Comparison of ENCODE assay signal across 22 cellular contexts in genomic region chr10:110978204-110978603, GRCh38. TPM values are rescaled to one million over a fixed set of nuclear protein-coding genes. Genes with fewer than 3 reads are reported as not detected.
DNase-seq lines count a peak whose midpoint lies in the region; TF ChIP-seq lines count a peak whose summit lies in the region.
"Had no signal": no experiment of that assay in that cellular context is flagged by ENCODE, and none has a peak within 500 bp of the region (broad histone marks: within the 10 kb centered on the region; RNA-seq: fewer than 3 reads in every experiment).

No MANE protein-coding gene starts in this region.

- peaks cover 3% of the 10 kb centered on the region for H3K9me3 Mint-ChIP-seq in activated naive CD4-positive, alpha-beta T cell treated with anti-CD3 and anti-CD28 coated beads, Interleukin-2, amount 10 ng/mL, durations not matched to agents 7 days and 5 days
- H3K9me3 Mint-ChIP-seq: T-cell had no signal

- peaks cover 93% of the 10 kb centered on the region for H3K79me2 ChIP-seq in GM23248 (ENCODE audit: insufficient read depth)

- H4K20me1 ChIP-seq in GM23248 (ENCODE audit: insufficient read depth) = peaks cover 14% of the 10 kb centered on the region; the same call in 1 of the 2 replicates

- H3K36me3 ChIP-seq in GM23248 (ENCODE audit: low read depth) (no peaks in the 10 kb centered on the region; the same call in 1 of the 2 replicates), mesenchymal stem cell (ENCODE audit: control insufficient read depth in 1 of 2, insufficient read depth in 2 of 2, low read depth in 1 of 2, low read length in 2 of 2) (peaks cover 0 to 30% of the 10 kb centered on the region in 2 experiments), uterus (no peaks in the 10 kb centered on the region)
- H3K36me3 ChIP-seq: esophagus squamous epithelium had no signal

- peaks cover 9% of the 10 kb centered on the region for H3K79me1 ChIP-seq in mesenchymal stem cell (replicated peaks; ENCODE audit: low read length, poor library complexity, severe bottlenecking)

- peaks cover 33% of the 10 kb centered on the region for H3K36me3 Mint-ChIP-seq in activated naive CD4-positive, alpha-beta T cell treated with anti-CD3 and anti-CD28 coated beads, Interleukin-2, amount 10 ng/mL, durations not matched to agents 7 days and 5 days

- H2BK120ac ChIP-seq in mesenchymal stem cell (ENCODE audit: low read depth, low read length) = no peak overlapping the region

- H3K18ac ChIP-seq in mesenchymal stem cell (ENCODE audit: low read depth in 1 of 2, low read length in 2 of 2) = no peak overlapping the region

- H3K27ac ChIP-seq in GM23248 = no peak overlapping the region
- H3K27ac ChIP-seq in mesenchymal stem cell (ENCODE audit: low read length, poor library complexity, severe bottlenecking) = peak overlapping the region; percentile 46
- no peak overlapping the region for H3K27ac ChIP-seq in uterus
- H3K27ac ChIP-seq: A549, BLaER1, esophagus squamous epithelium, skin epidermis had no signal

- H3K4me1 ChIP-seq in GM23248 (ENCODE audit: insufficient read depth) (0 out of 2 replicates have a peak, but pooled peaks cover 4% of the 10 kb centered on the region), mesenchymal stem cell (ENCODE audit: control insufficient read depth, insufficient read depth, low read depth, low read length) (no peaks in the 10 kb centered on the region), uterus (no peaks in the 10 kb centered on the region)
- H3K4me1 ChIP-seq: A549, BLaER1 had no signal

- no peak overlapping the region for H3K14ac ChIP-seq in mesenchymal stem cell (ENCODE audit: low read length in 2 of 2)

- H3K4me3 ChIP-seq in GM23248 (no peak overlapping the region), mesenchymal stem cell (ENCODE audit: insufficient read depth in 1 of 2, low read depth in 1 of 2, low read length in 2 of 2) (no peak overlapping the region), uterus (no peak overlapping the region)
- H3K4me3 ChIP-seq: A549, BLaER1, esophagus squamous epithelium, lung, skin epidermis had no signal

- no peak overlapping the region for H3K4me3 Mint-ChIP-seq in activated naive CD4-positive, alpha-beta T cell treated with anti-CD3 and anti-CD28 coated beads, Interleukin-2, amount 10 ng/mL, durations not matched to agents 7 days and 5 days
- H3K4me3 Mint-ChIP-seq: T-cell had no signal

- H3K27me3 Mint-ChIP-seq in activated naive CD4-positive, alpha-beta T cell treated with anti-CD3 and anti-CD28 coated beads, Interleukin-2, amount 10 ng/mL, durations not matched to agents 7 days and 5 days = no peaks in the 10 kb centered on the region
- H3K27me3 Mint-ChIP-seq: progenitor cell of endocrine pancreas, T-cell had no signal

- H3K9me3 ChIP-seq in GM23248 (ENCODE audit: low read depth) (no peaks in the 10 kb centered on the region), mesenchymal stem cell (ENCODE audit: control insufficient read depth, low read length) (no peaks in the 10 kb centered on the region), uterus (no peaks in the 10 kb centered on the region)
- H3K9me3 ChIP-seq: A549, esophagus squamous epithelium had no signal

- H4K8ac ChIP-seq in mesenchymal stem cell (ENCODE audit: low read length) = no peak overlapping the region

- H3K4me2 ChIP-seq in GM23248 (ENCODE audit: unreplicated experiment) (no peak overlapping the region), mesenchymal stem cell (ENCODE audit: low read length, poor library complexity, severe bottlenecking) (no peak overlapping the region)
- H3K4me2 ChIP-seq: A549, BLaER1 had no signal

- no peak overlapping the region for H3K4ac ChIP-seq in mesenchymal stem cell (ENCODE audit: low read depth in 1 of 2, low read length in 2 of 2)

- CTCF ChIA-PET in activated naive CD4-positive, alpha-beta T cell treated with anti-CD3 and anti-CD28 coated beads, Interleukin-2, amount 10 ng/mL, durations not matched to agents 7 days and 5 days (lab: Charles Lee) = no interaction called here

- no peak overlapping the region for H2BK15ac ChIP-seq in mesenchymal stem cell (ENCODE audit: low read depth, poor library complexity, severe bottlenecking)

- no peak for TF ChIP-seq POLR2A in uterus (IDR thresholded peaks at IDR 0.05)

- no peak overlapping the region for H3K23ac ChIP-seq in mesenchymal stem cell (ENCODE audit: low read length in 2 of 2)

- H2BK12ac ChIP-seq in mesenchymal stem cell (ENCODE audit: low read length in 2 of 2) = no peak overlapping the region

- H3K9ac ChIP-seq in GM23248 = no peak overlapping the region
- H3K9ac ChIP-seq in mesenchymal stem cell (ENCODE audit: low read length) = no peak overlapping the region
- H3K9ac ChIP-seq: BLaER1 had no signal

- no peak overlapping the region for H2AK5ac ChIP-seq in mesenchymal stem cell (ENCODE audit: low read length, severe bottlenecking)

- no peak overlapping the region for H3K27ac Mint-ChIP-seq in activated naive CD4-positive, alpha-beta T cell treated with anti-CD3 and anti-CD28 coated beads, Interleukin-2, amount 10 ng/mL, durations not matched to agents 7 days and 5 days
- H3K27ac Mint-ChIP-seq: progenitor cell of endocrine pancreas had no signal

- in situ Hi-C loops in GM23248 (cut with MboI) = no loop called here

- H2AFZ ChIP-seq in GM23248 (no peak overlapping the region), mesenchymal stem cell (ENCODE audit: low read depth, low read length) (no peak overlapping the region)

- H3K27me3 ChIP-seq in GM23248 (replicated peaks; ENCODE audit: insufficient read depth) (no peaks in the 10 kb centered on the region), mesenchymal stem cell (ENCODE audit: control insufficient read depth in 1 of 2, insufficient read depth in 1 of 2, low read length in 2 of 2) (no peaks in the 10 kb centered on the region), uterus (no peaks in the 10 kb centered on the region)
- H3K27me3 ChIP-seq: BLaER1, esophagus squamous epithelium had no signal

- WGBS in GM23248 (ENCODE audit: low coverage in 1 of 2, low lambda C conversion rate in 2 of 2, missing lambda C conversion rate in 2 of 2), 2 experiments = 87 to 88% methylated on average over 2 of the region's 2 CpGs
- WGBS in mesenchymal stem cell = 86% methylated on average over 2 of the region's 2 CpGs

- peaks cover 17% of the 10 kb centered on the region; the same call in 1 of the 2 replicates for H3F3A ChIP-seq in GM23248 (ENCODE audit: insufficient read depth)

- TF ChIP-seq CTCF in uterus (IDR thresholded peaks at IDR 0.05) = no peak

- intact Hi-C loops in uterus (cut with DNase I; ENCODE audit: low total_unique reads) = no loop called here

- H2BK5ac ChIP-seq in mesenchymal stem cell (ENCODE audit: low read depth, low read length, poor library complexity, severe bottlenecking) = no peak overlapping the region

- no peaks in the 10 kb centered on the region for H3K9me2 ChIP-seq in GM23248 (ENCODE audit: insufficient read depth)

- H3K4me1 Mint-ChIP-seq in activated naive CD4-positive, alpha-beta T cell treated with anti-CD3 and anti-CD28 coated beads, Interleukin-2, amount 10 ng/mL, durations not matched to agents 7 days and 5 days = peaks cover 16% of the 10 kb centered on the region

- no peak overlapping the region for H4K91ac ChIP-seq in mesenchymal stem cell (ENCODE audit: low read length)

- DNase-seq in AG08395 (ENCODE audit: low spot score) = peak; percentile 12
- peak; percentile 18 for DNase-seq in GM23248
- DNase-seq in amniotic epithelial cell (ENCODE audit: low read depth) = peak; percentile 62
- peak; percentile 42 for DNase-seq in mesenchymal stem cell
- DNase-seq in activated CD4-positive, CD25-positive, alpha-beta regulatory T cell (lab: John Stamatoyannopoulos, UW) = no peak
- no peak for DNase-seq in uterus
- no peak for DNase-seq in activated naive CD4-positive, alpha-beta T cell treated with anti-CD3 and anti-CD28 coated beads, Interleukin-2, amount 10 ng/mL, durations not matched to agents 7 days and 5 days
- DNase-seq in NCI-H1436 (lab: John Stamatoyannopoulos, UW) = no peak
- DNase-seq: amniotic stem cell; Calu3; cortex of kidney; esophagus squamous epithelium; MM.1S; NCI-H1436 treated with DMSO at 0.1 percent for 48 hours; stimulated activated CD4-positive, alpha-beta T cell treated with anti-CD3 and anti-CD28 coated beads, Interleukin-1b, Interleukin-23, amount 100 ng/mL, for 48 hours; substantia nigra; T-cell had no signal

RNA-seq across cellular contexts. Expression of gene SHOC2, which starts 58.8 kb away (rescaled TPM):
- 64.6 and 65.3 TPM in 2 replicates for total RNA-seq in GM23248 (2014; rRNA removed; shearing (Covaris generic))
- polyA plus RNA-seq in GM23248 (2016; fragmentation: Nextera tagmentation; extraction: Ambion mirVana) = 67.7 and 68.0 TPM in 2 replicates
- 35.4 TPM for polyA plus RNA-seq in mesenchymal stem cell (2013, experiment 1 of 2)
- polyA plus RNA-seq in mesenchymal stem cell (2013, experiment 2 of 2) = 37.1 TPM
- total RNA-seq in uterus = 100 to 1,000 TPM in 2 of 4 donors, 10 to 100 TPM in 2; 21.3 to 114 (median 92.5) TPM

RNA-seq across cellular contexts. Expression of gene BBIP1, which starts 59.2 kb away (rescaled TPM):
- 17.3 and 29.8 TPM in 2 replicates for total RNA-seq in GM23248 (2014; rRNA removed; shearing (Covaris generic))
- polyA plus RNA-seq in GM23248 (2016; fragmentation: Nextera tagmentation; extraction: Ambion mirVana) = 43.7 and 44.4 TPM in 2 replicates
- 42.1 TPM for polyA plus RNA-seq in mesenchymal stem cell (2013, experiment 1 of 2)
- 44.6 TPM for polyA plus RNA-seq in mesenchymal stem cell (2013, experiment 2 of 2)
- 10 to 100 TPM in 3 of 4 donors, 1 to 10 TPM in 1; 10.0 to 36.4 (median 29.4) TPM for total RNA-seq in uterus

Comparison
In these comparisons a context has a peak if more than half of its experiments do, and no peak if none do; other contexts are left out.
1. DNase-seq: peak in AG08395 (single experiment), GM23248 (single experiment), amniotic epithelial cell (single experiment) and mesenchymal stem cell (single experiment); none in activated CD4-positive, CD25-positive, alpha-beta regulatory T cell (0 of 4), uterus (0 of 2), activated naive CD4-positive, alpha-beta T cell treated with anti-CD3 and anti-CD28 coated beads, Interleukin-2, amount 10 ng/mL, durations not matched to agents 7 days and 5 days (single experiment) and NCI-H1436 (single experiment).